9 cellular contexts compared by ENCODE assay signal in the genomic region with DNA sequence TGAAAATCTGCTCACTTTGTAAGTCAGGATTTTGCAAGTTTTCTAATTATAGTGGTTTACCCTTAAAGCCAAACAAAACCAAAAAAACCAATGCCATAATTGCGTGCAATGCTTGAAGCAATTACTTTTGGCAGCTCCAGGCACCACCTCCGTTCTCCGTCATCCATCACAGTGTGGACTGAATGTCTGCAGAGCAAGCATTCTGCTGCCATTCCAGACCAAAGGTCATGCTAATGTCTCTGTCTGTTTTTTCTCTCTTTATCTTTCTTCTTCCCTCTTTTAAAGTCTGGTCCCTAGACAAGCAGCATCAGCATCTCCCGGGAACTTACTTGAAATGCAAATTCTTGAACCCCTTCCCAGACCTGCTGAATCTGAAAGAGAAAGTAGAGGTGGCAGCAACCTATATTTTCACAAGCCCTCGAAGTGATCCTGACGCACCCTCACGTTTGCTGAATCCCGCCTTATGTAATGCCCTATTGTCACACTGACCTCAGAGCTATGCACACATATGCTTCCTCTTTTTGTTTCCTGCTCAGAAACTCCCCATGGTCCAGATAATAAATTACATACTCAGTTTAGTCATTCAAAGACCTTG.
DNase-seq lines count a peak whose midpoint lies in the region; ATAC-seq and TF ChIP-seq lines count a peak whose summit lies in the region.
"Had no signal": no experiment of that assay in that cellular context is flagged by ENCODE, and none has a peak within 500 bp of the region (broad histone marks: within the 10 kb centered on the region; RNA-seq: fewer than 3 reads in every experiment).

No MANE protein-coding gene starts in this region.

- H3K27ac ChIP-seq in BLaER1 treated with 17β-estradiol and CSF1 and Interleukin-3, amounts not matched to agents 10 nM and 100 nM: peak overlapping the region in 7 of 11 experiments; percentile 13 to 74 (median 61); a peak in 9 of 22 replicates
- peak overlapping the region; percentile 56 for H3K27ac ChIP-seq in HL-60 (replicated peaks)
- H3K27ac ChIP-seq in uterus: peak overlapping the region; percentile 34 to 57
- H3K27ac ChIP-seq: psoas muscle had no signal

- H3K36me3 Mint-ChIP-seq in activated CD4-positive, alpha-beta T cell treated with anti-CD3 and anti-CD28 coated beads for 36 hours (ENCODE audit: low read depth): no peaks in the 10 kb centered on the region

- POLR2A ChIA-PET in activated CD4-positive, alpha-beta T cell treated with anti-CD3 and anti-CD28 coated beads for 36 hours (lab: Charles Lee): no interaction called here

- H3K27me3 ChIP-seq in BLaER1 treated with 17β-estradiol and CSF1 and Interleukin-3, amounts not matched to agents 10 nM and 100 nM: no peaks in the 10 kb centered on the region
- H3K27me3 ChIP-seq in HL-60 (ENCODE audit: insufficient read depth, poor library complexity, severe bottlenecking): no peaks in the 10 kb centered on the region
- no peaks in the 10 kb centered on the region for H3K27me3 ChIP-seq in uterus

- no peaks in the 10 kb centered on the region for H3K36me3 ChIP-seq in BLaER1 treated with 17β-estradiol and CSF1 and Interleukin-3, amounts not matched to agents 10 nM and 100 nM
- H3K36me3 ChIP-seq in uterus: no peaks in the 10 kb centered on the region

- H3K9ac ChIP-seq in BLaER1 treated with 17β-estradiol and CSF1 and Interleukin-3, amounts not matched to agents 10 nM and 100 nM: peak overlapping the region in 1 of 11 experiments; percentile 29; a peak in 1 of 22 replicates

- H3K9me3 ChIP-seq in BLaER1 treated with 17β-estradiol and CSF1 and Interleukin-3, amounts not matched to agents 10 nM and 100 nM (replicated peaks in 1 of 11): peaks cover 0 to 8% (median 3%) of the 10 kb centered on the region in 11 experiments; a peak in 10 of 22 replicates
- no peaks in the 10 kb centered on the region for H3K9me3 ChIP-seq in uterus
- H3K9me3 ChIP-seq: psoas muscle had no signal

- intact Hi-C loops in uterus (cut with DNase I; ENCODE audit: low total_unique reads): no loop called here
- intact Hi-C loops in activated CD4-positive, alpha-beta T cell treated with anti-CD3 and anti-CD28 coated beads for 36 hours (cut with DNase I, micrococcal nuclease): no loop called here

- no peaks in the 10 kb centered on the region for H3K27me3 Mint-ChIP-seq in activated CD4-positive, alpha-beta T cell treated with anti-CD3 and anti-CD28 coated beads for 36 hours

- DNase-seq in HL-60 (ENCODE audit: low read depth in 1 of 2, low spot score in 1 of 2): peak; percentile 42 to 89
- peak; percentile 75 for DNase-seq in fibroblast of gingiva (ENCODE audit: low read depth)
- peak; percentile 66 to 67 for DNase-seq in uterus
- no peak for DNase-seq in NCI-H748 (lab: John Stamatoyannopoulos, UW; ENCODE audit: unreplicated experiment)
- no peak for DNase-seq in activated CD4-positive, alpha-beta T cell treated with anti-CD3 and anti-CD28 coated beads for 36 hours
- no peak for DNase-seq in T-helper 9 cell
- DNase-seq: psoas muscle had no signal

- ATAC-seq in GM21390 (IDR thresholded peaks at IDR 0.05; ENCODE audit: unreplicated experiment): peak; percentile 44
- no peak for ATAC-seq in activated CD4-positive, alpha-beta T cell treated with anti-CD3 and anti-CD28 coated beads for 36 hours

- H4K20me1 ChIP-seq in BLaER1 treated with 17β-estradiol and CSF1 and Interleukin-3, amounts not matched to agents 10 nM and 100 nM: no peaks in the 10 kb centered on the region

- no peak for TF ChIP-seq POLR2A in uterus (IDR thresholded peaks at IDR 0.05)

- H3K4me1 Mint-ChIP-seq in activated CD4-positive, alpha-beta T cell treated with anti-CD3 and anti-CD28 coated beads for 36 hours: peaks cover 39% of the 10 kb centered on the region

- CTCF ChIA-PET in activated CD4-positive, alpha-beta T cell treated with anti-CD3 and anti-CD28 coated beads for 36 hours (lab: Charles Lee): no interaction called here

- no peaks in the 10 kb centered on the region for H3K9me3 Mint-ChIP-seq in activated CD4-positive, alpha-beta T cell treated with anti-CD3 and anti-CD28 coated beads for 36 hours (ENCODE audit: low read depth)

- peak overlapping the region; percentile 28 to 86 (median 64) for H3K4me2 ChIP-seq in BLaER1 treated with 17β-estradiol and CSF1 and Interleukin-3, amounts not matched to agents 10 nM and 100 nM

- no peak overlapping the region for H3K27ac Mint-ChIP-seq in activated CD4-positive, alpha-beta T cell treated with anti-CD3 and anti-CD28 coated beads for 36 hours

- H3K4me3 ChIP-seq in BLaER1 treated with 17β-estradiol and CSF1 and Interleukin-3, amounts not matched to agents 10 nM and 100 nM: no peak overlapping the region
- H3K4me3 ChIP-seq in HL-60 (replicated peaks; ENCODE audit: insufficient read depth, low read length) (no peak overlapping the region; the same call in 1 of the 2 replicates), uterus (no peak overlapping the region)
- H3K4me3 ChIP-seq: psoas muscle had no signal

- TF ChIP-seq CTCF in HL-60 (IDR thresholded peaks at IDR 0.05; ENCODE audit: insufficient read depth, low read length) (no peak), uterus (IDR thresholded peaks at IDR 0.05) (no peak)

- H3K4me3 Mint-ChIP-seq in activated CD4-positive, alpha-beta T cell treated with anti-CD3 and anti-CD28 coated beads for 36 hours: no peak overlapping the region

- H3K4me1 ChIP-seq in BLaER1 treated with 17β-estradiol and CSF1 and Interleukin-3, amounts not matched to agents 10 nM and 100 nM: peaks cover 60 to 84% (median 76%) of the 10 kb centered on the region in 10 experiments
- peaks cover 0 to 12% of the 10 kb centered on the region in 2 donors for H3K4me1 ChIP-seq in uterus
- H3K4me1 ChIP-seq: psoas muscle had no signal

Comparison
In these comparisons a context has a peak if more than half of its experiments do, and no peak if none do; other contexts are left out.
1. DNase-seq: peak in HL-60 (2 of 2), fibroblast of gingiva (single experiment) and uterus (2 of 2); none in NCI-H748 (single experiment), activated CD4-positive, alpha-beta T cell treated with anti-CD3 and anti-CD28 coated beads for 36 hours (single experiment) and T-helper 9 cell (single experiment).
2. Peak in every context shown above with its lines, with median percentiles within 50 percentile points of each other: H3K27ac ChIP-seq.